ENCODE assay signal across 42 cellular contexts in genomic region chr14:37608649-37609048, GRCh38. TPM values are rescaled to one million over a fixed set of nuclear protein-coding genes. Genes with fewer than 3 reads are reported as not detected.
"Had no signal": no experiment of that assay in that cellular context is flagged by ENCODE, and none has a peak within 500 bp of the region (broad histone marks: within the 10 kb centered on the region; RNA-seq: fewer than 3 reads in every experiment).

No MANE protein-coding gene starts in this region.

- H3K4me3 Mint-ChIP-seq: activated naive CD4-positive, alpha-beta T cell treated with anti-CD3 and anti-CD28 coated beads for 36 hours; activated naive CD4-positive, alpha-beta T cell treated with anti-CD3 and anti-CD28 coated beads, Interleukin-2, amount 10 ng/mL, durations not matched to agents 7 days and 5 days; activated naive CD4-positive, alpha-beta T cell treated with anti-CD3 and anti-CD28 coated beads, Interleukin-2, amount 50 U/mL, for 24 hours; activated naive CD8-positive, alpha-beta T cell; activated naive CD8-positive, alpha-beta T cell treated with anti-CD3 and anti-CD28 coated beads for 36 hours; activated naive CD8-positive, alpha-beta T cell treated with anti-CD3 and anti-CD28 coated beads, Interleukin-2, amount 10 ng/mL, durations not matched to agents 7 days and 5 days; activated naive CD8-positive, alpha-beta T cell treated with anti-CD3 and anti-CD28 coated beads, Interleukin-2, amount 50 U/mL, for 24 hours; activated T-cell treated with anti-CD3 and anti-CD28 coated beads, Interleukin-2, amount 50 U/mL, for 24 hours; activated T-cell treated with anti-CD3 and anti-CD28 coated beads, Interleukin-2, amount 50 U/mL, for 4 hours; activated T-cell treated with anti-CD3 and anti-CD28 coated beads, Interleukin-2, amount 50 U/mL, for 72 hours; activated T-helper 1 cell treated with anti-CD3 and anti-CD28 coated beads, Interleukin-12 subunit alpha, Interleukin-12 subunit beta, Interleukin-2, Interleukin-4 antibody, amounts not matched to agents 30 ng/mL and 10 ng/mL and 1 ng/mL, durations not matched to agents 14 hours and 24 hours and 36 hours; activated T-helper 17 cell treated with anti-CD3 and anti-CD28 coated beads, Interleukin-2, amount 50 U/mL, for 72 hours; brain; central memory CD8-positive, alpha-beta T cell had no signal

- H3K36me3 Mint-ChIP-seq: activated naive CD4-positive, alpha-beta T cell treated with anti-CD3 and anti-CD28 coated beads, Interleukin-2, amount 10 ng/mL, durations not matched to agents 7 days and 5 days; activated naive CD8-positive, alpha-beta T cell treated with anti-CD3 and anti-CD28 coated beads, Interleukin-2, amount 10 ng/mL, durations not matched to agents 7 days and 5 days; brain had no signal

- ATAC-seq: activated naive CD4-positive, alpha-beta T cell treated with anti-CD3 and anti-CD28 coated beads, Interleukin-2, amount 50 U/mL, for 72 hours; activated naive CD8-positive, alpha-beta T cell treated with anti-CD3 and anti-CD28 coated beads, Interleukin-2, amount 50 U/mL, for 24 hours; activated T-cell treated with anti-CD3 and anti-CD28 coated beads, Interleukin-2, amount 50 U/mL, for 4 hours; activated T-cell treated with anti-CD3 and anti-CD28 coated beads, Interleukin-2, amount 50 U/mL, for 72 hours; activated T-helper 17 cell treated with anti-CD3 and anti-CD28 coated beads, Interleukin-2, amount 50 U/mL, for 72 hours; body of pancreas had no signal

- H3K27ac ChIP-seq: adrenal gland, ascending aorta, body of pancreas, brain microvascular endothelial cell, breast epithelium, cardiac muscle cell had no signal

- H3K27me3 ChIP-seq: ascending aorta, body of pancreas had no signal

- H3K4me1 ChIP-seq: adrenal gland, ascending aorta, body of pancreas, breast epithelium had no signal

- H3K9me3 ChIP-seq: adrenal gland, ascending aorta, body of pancreas had no signal

- DNase-seq: activated effector memory CD4-positive, alpha-beta T cell treated with anti-CD3 and anti-CD28 coated beads, Interleukin-2, amount 50 U/mL, for 16 hours; activated effector memory CD4-positive, alpha-beta T cell treated with Interleukin-2 at 50 U/mL for 16 hours; activated gamma-delta T cell; activated gamma-delta T cell treated with Interleukin-2 at 50 U/mL for 16 hours; activated naive CD4-positive, alpha-beta T cell; activated naive CD4-positive, alpha-beta T cell treated with anti-CD3 and anti-CD28 coated beads for 36 hours; activated naive CD4-positive, alpha-beta T cell treated with anti-CD3 and anti-CD28 coated beads, Interleukin-2, amount 10 ng/mL, durations not matched to agents 7 days and 5 days; activated naive CD4-positive, alpha-beta T cell treated with anti-CD3 and anti-CD28 coated beads, Interleukin-2, amount 50 U/mL, for 16 hours; activated naive CD4-positive, alpha-beta T cell treated with Interleukin-2 at 50 U/mL for 16 hours; activated naive CD8-positive, alpha-beta T cell treated with anti-CD3 and anti-CD28 coated beads for 36 hours; activated naive CD8-positive, alpha-beta T cell treated with anti-CD3 and anti-CD28 coated beads, Interleukin-2, amount 10 ng/mL, durations not matched to agents 7 days and 5 days; activated naive CD8-positive, alpha-beta T cell treated with anti-CD3 and anti-CD28 coated beads, Interleukin-2, amount 50 U/mL, for 24 hours; activated T-cell treated with anti-CD3 and anti-CD28 coated beads, Interleukin-2, amount 50 U/mL, for 24 hours; activated T-cell treated with anti-CD3 and anti-CD28 coated beads, Interleukin-2, amount 50 U/mL, for 4 hours; activated T-cell treated with anti-CD3 and anti-CD28 coated beads, Interleukin-2, amount 50 U/mL, for 48 hours; activated T-cell treated with anti-CD3 and anti-CD28 coated beads, Interleukin-2, amount 50 U/mL, for 72 hours; adrenal gland; amniotic stem cell; amygdala; anterior cingulate cortex; aorta; body of pancreas; brain microvascular endothelial cell; caudate nucleus; central memory CD4-positive, alpha-beta T cell; cerebellar nuclear complex had no signal

- H3K36me3 ChIP-seq: adrenal gland, ascending aorta, brain microvascular endothelial cell, breast epithelium, cardiac muscle cell had no signal

- H3K4me1 Mint-ChIP-seq: activated naive CD4-positive, alpha-beta T cell treated with anti-CD3 and anti-CD28 coated beads, Interleukin-2, amount 10 ng/mL, durations not matched to agents 7 days and 5 days; activated naive CD4-positive, alpha-beta T cell treated with anti-CD3 and anti-CD28 coated beads, Interleukin-2, amount 50 U/mL, for 24 hours; activated naive CD8-positive, alpha-beta T cell treated with anti-CD3 and anti-CD28 coated beads for 36 hours; activated naive CD8-positive, alpha-beta T cell treated with anti-CD3 and anti-CD28 coated beads, Interleukin-2, amount 10 ng/mL, durations not matched to agents 7 days and 5 days; activated naive CD8-positive, alpha-beta T cell treated with anti-CD3 and anti-CD28 coated beads, Interleukin-2, amount 50 U/mL, for 24 hours; activated T-helper 17 cell treated with anti-CD3 and anti-CD28 coated beads, Interleukin-2, amount 50 U/mL, for 72 hours; brain; central memory CD8-positive, alpha-beta T cell had no signal

- FAIRE-seq: astrocyte, bronchial epithelial cell had no signal

- H3K4me3 ChIP-seq: adrenal gland, ascending aorta, body of pancreas, breast epithelium, cardiac muscle cell had no signal

- H3K27ac Mint-ChIP-seq: activated naive CD4-positive, alpha-beta T cell treated with anti-CD3 and anti-CD28 coated beads for 36 hours; activated naive CD4-positive, alpha-beta T cell treated with anti-CD3 and anti-CD28 coated beads, Interleukin-2, amount 10 ng/mL, durations not matched to agents 7 days and 5 days; activated naive CD4-positive, alpha-beta T cell treated with anti-CD3 and anti-CD28 coated beads, Interleukin-2, amount 50 U/mL, for 24 hours; activated naive CD4-positive, alpha-beta T cell treated with anti-CD3 and anti-CD28 coated beads, Interleukin-2, amount 50 U/mL, for 72 hours; activated naive CD8-positive, alpha-beta T cell; activated naive CD8-positive, alpha-beta T cell treated with anti-CD3 and anti-CD28 coated beads for 36 hours; activated naive CD8-positive, alpha-beta T cell treated with anti-CD3 and anti-CD28 coated beads, Interleukin-2, amount 10 ng/mL, durations not matched to agents 7 days and 5 days; activated naive CD8-positive, alpha-beta T cell treated with anti-CD3 and anti-CD28 coated beads, Interleukin-2, amount 50 U/mL, for 24 hours; activated T-cell treated with anti-CD3 and anti-CD28 coated beads, Interleukin-2, amount 50 U/mL, for 24 hours; activated T-cell treated with anti-CD3 and anti-CD28 coated beads, Interleukin-2, amount 50 U/mL, for 72 hours; activated T-helper 1 cell treated with anti-CD3 and anti-CD28 coated beads, Interleukin-12 subunit alpha, Interleukin-12 subunit beta, Interleukin-2, Interleukin-4 antibody, amounts not matched to agents 30 ng/mL and 10 ng/mL and 1 ng/mL, durations not matched to agents 14 hours and 24 hours and 36 hours; activated T-helper 17 cell treated with anti-CD3 and anti-CD28 coated beads, Interleukin-2, amount 50 U/mL, for 72 hours; activated T-helper 2 cell treated with anti-CD3 and anti-CD28 coated beads, Interferon-gamma antibody, Interleukin-2, Interleukin-4, amounts not matched to agents 10 μg/mL and 5 μg/mL and 100 μg/mL, durations not matched to agents 14 hours and 24 hours and 36 hours; brain had no signal

RNA-seq across cellular contexts. Expression of gene TTC6, which starts 13.2 kb away (rescaled TPM):
- total RNA-seq: activated naive CD4-positive, alpha-beta T cell treated with anti-CD3 and anti-CD28 coated beads for 36 hours; activated naive CD4-positive, alpha-beta T cell treated with anti-CD3 and anti-CD28 coated beads, Interleukin-2, amount 50 U/mL, for 72 hours; activated naive CD8-positive, alpha-beta T cell treated with anti-CD3 and anti-CD28 coated beads for 36 hours; activated naive CD8-positive, alpha-beta T cell treated with anti-CD3 and anti-CD28 coated beads, Interleukin-2, amount 10 ng/mL, durations not matched to agents 7 days and 5 days; activated T-cell treated with anti-CD3 and anti-CD28 coated beads, Interleukin-2, amount 50 U/mL, for 4 hours; activated T-cell treated with anti-CD3 and anti-CD28 coated beads, Interleukin-2, amount 50 U/mL, for 72 hours; activated T-helper 1 cell treated with anti-CD3 and anti-CD28 coated beads, Interleukin-12 subunit alpha, Interleukin-12 subunit beta, Interleukin-2, Interleukin-4 antibody, amounts not matched to agents 30 ng/mL and 10 ng/mL and 1 ng/mL, durations not matched to agents 14 hours and 24 hours and 36 hours; activated T-helper 17 cell treated with anti-CD3 and anti-CD28 coated beads, Interleukin-2, amount 50 U/mL, for 72 hours; activated T-helper 2 cell treated with anti-CD3 and anti-CD28 coated beads, Interferon-gamma antibody, Interleukin-2, Interleukin-4, amounts not matched to agents 10 μg/mL and 5 μg/mL and 100 μg/mL, durations not matched to agents 14 hours and 24 hours and 36 hours; adrenal gland; aorta; ascending aorta; astrocyte; body of pancreas; cardiac muscle cell; chondrocyte had no signal
- polyA plus RNA-seq: adrenal gland, aorta, cardiac muscle cell had no signal

RNA-seq across cellular contexts. Expression of gene FOXA1, which starts 13.6 kb away (rescaled TPM):
- total RNA-seq: activated naive CD4-positive, alpha-beta T cell treated with anti-CD3 and anti-CD28 coated beads for 36 hours; activated naive CD8-positive, alpha-beta T cell treated with anti-CD3 and anti-CD28 coated beads for 36 hours; activated naive CD8-positive, alpha-beta T cell treated with anti-CD3 and anti-CD28 coated beads, Interleukin-2, amount 10 ng/mL, durations not matched to agents 7 days and 5 days; aorta; ascending aorta; cardiac muscle cell; cardiac septum; cerebellum; chondrocyte had no signal
